Comparison of ENCODE assay signal across 1 cellular context in the genomic region with DNA sequence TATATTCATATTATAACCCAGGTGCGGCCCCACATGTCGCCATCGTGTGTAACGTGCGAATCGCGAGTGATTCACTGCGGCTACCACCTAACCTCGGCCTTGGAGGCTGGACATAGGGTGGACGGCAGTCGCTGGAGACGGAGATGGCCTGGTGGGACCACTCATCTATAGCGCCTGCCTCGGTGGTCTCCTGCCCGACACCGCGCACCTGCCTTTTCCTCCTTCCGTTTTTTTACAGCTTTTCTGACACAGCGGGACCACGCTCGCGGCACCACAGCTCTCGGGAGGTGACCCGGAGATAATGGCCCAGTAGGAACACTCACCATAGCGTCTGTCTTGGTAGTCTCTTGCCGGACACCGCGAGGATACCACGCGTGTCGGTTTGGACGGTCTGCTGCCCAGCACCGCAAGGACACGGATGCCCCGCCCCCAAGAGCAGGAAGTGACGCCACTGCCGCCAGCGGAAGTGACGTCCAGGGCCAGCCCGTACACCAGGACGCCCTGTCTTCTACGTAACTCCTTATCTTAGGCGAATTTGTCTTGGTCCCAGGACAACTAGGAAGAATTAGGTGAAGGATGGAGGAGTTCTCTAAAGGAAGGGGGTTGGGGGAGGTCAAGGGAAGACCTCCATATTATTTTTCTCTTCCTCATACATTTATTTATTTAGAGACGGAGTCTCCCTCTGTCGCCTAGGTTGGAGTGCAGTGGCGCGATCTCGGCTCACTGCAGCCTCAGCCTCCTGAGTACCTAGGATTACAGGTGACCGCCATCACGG.
A peak's percentile ranks its signal among the peaks of the same experiment; 100 is the strongest.
TF ChIP-seq lines count a peak whose summit lies in the region.

No MANE protein-coding gene starts in this region.

TF ChIP-seq in K562, 482 proteins besides CTCF, POLR2A, EP300 and RAD21 (continued from another document and continues in another):
- TF ChIP-seq, protein P1, sequence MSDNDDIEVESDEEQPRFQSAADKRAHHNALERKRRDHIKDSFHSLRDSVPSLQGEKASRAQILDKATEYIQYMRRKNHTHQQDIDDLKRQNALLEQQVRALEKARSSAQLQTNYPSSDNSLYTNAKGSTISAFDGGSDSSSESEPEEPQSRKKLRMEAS (CRISPR knock-in tag; IDR thresholded peaks at IDR 0.05) = peak; percentile 75
- TF ChIP-seq ZNF316 (IDR thresholded peaks at IDR 0.05) (no peak), NCOA2 (IDR thresholded peaks at IDR 0.05; ENCODE audit: partially characterized antibody in 2 of 2) (no peak), CXXC5 (CRISPR knock-in tag; IDR thresholded peaks at IDR 0.05) (peak; percentile 79), NFIX (CRISPR knock-in tag; IDR thresholded peaks at IDR 0.05; ENCODE audit: low read depth) (no peak), PCBP2 (IDR thresholded peaks at IDR 0.05; ENCODE audit: low read depth, low read length, poor library complexity, severe bottlenecking) (no peak), KHSRP (IDR thresholded peaks at IDR 0.05) (peak; percentile 48; the same call in 1 of the 2 replicates), CSDE1 (IDR thresholded peaks at IDR 0.05) (peak in 1 of 2 experiments; percentile 34; a peak in 1 of 4 replicates), POLR2G (IDR thresholded peaks at IDR 0.05; ENCODE audit: low read depth, low read length) (peak; percentile 87), MTA3 (IDR thresholded peaks at IDR 0.05; ENCODE audit: borderline replicate concordance) (peak; percentile 80; the same call in 1 of the 2 replicates), NR2F6 (CRISPR knock-in tag; IDR thresholded peaks at IDR 0.05) (no peak), SMARCC2 (IDR thresholded peaks at IDR 0.05; ENCODE audit: low read depth) (no peak), HMGN3 (IDR thresholded peaks at IDR 0.05; ENCODE audit: borderline replicate concordance, extremely low read depth, insufficient read length, low read depth, low read length) (peak; percentile 45), ETS2 (tag; IDR thresholded peaks at IDR 0.05; ENCODE audit: borderline replicate concordance, poor library complexity, severe bottlenecking) (no peak), RBBP5 (IDR thresholded peaks at IDR 0.05; ENCODE audit: borderline replicate concordance, insufficient read depth, low read length, poor library complexity, severe bottlenecking) (peak; percentile 57), TAF7 (tag; IDR thresholded peaks at IDR 0.05) (no peak), MTA1 (IDR thresholded peaks at IDR 0.05; ENCODE audit: borderline replicate concordance) (peak; percentile 94), CCNT2 (IDR thresholded peaks at IDR 0.05; ENCODE audit: borderline replicate concordance, extremely low read depth, insufficient read length, low read depth, low read length) (peak; percentile 31), GABPA (tag; conservative IDR thresholded peaks at IDR 0.05; ENCODE audit: low read depth) (peak; percentile 96), ESRRA (IDR thresholded peaks at IDR 0.05; ENCODE audit: borderline replicate concordance, low read depth) (peak; percentile 59; the same call in 1 of the 2 replicates), SRSF3 (IDR thresholded peaks at IDR 0.05; ENCODE audit: insufficient read depth, low read length) (no peak), NFE2L1 (tag; IDR thresholded peaks at IDR 0.05; ENCODE audit: borderline replicate concordance, low read depth) (no peak), ETV5 (CRISPR knock-in tag; IDR thresholded peaks at IDR 0.05; ENCODE audit: low read depth) (no peak), MYNN (IDR thresholded peaks at IDR 0.05) (peak; percentile 62; the same call in 1 of the 2 replicates), MYNN (CRISPR knock-in tag; IDR thresholded peaks at IDR 0.05) (no peak), TBP (optimal IDR thresholded peaks at IDR 0.05; ENCODE audit: low read depth, low read length) (peak; percentile 64), RBFOX2 (IDR thresholded peaks at IDR 0.05; ENCODE audit: low read depth, low read length) (peak; percentile 86), POLR2B (IDR thresholded peaks at IDR 0.05; ENCODE audit: low read depth, partially characterized antibody) (peak; percentile 70), SUPT5H (IDR thresholded peaks at IDR 0.05) (peak; percentile 90), FOXP1 (CRISPR knock-in tag; IDR thresholded peaks at IDR 0.05) (no peak), HDAC2 (IDR thresholded peaks at IDR 0.05) (peak; percentile 45; the same call in 1 of the 2 replicates), EP400 (IDR thresholded peaks at IDR 0.05) (peak; percentile 81), ETV1 (tag; conservative IDR thresholded peaks at IDR 0.05; ENCODE audit: low read depth) (0 out of 2 replicates have a peak, but pooled peaks have one; percentile 16), POLR2AphosphoS2 (IDR thresholded peaks at IDR 0.05; ENCODE audit: low read length) (peak; percentile 79; the same call in 1 of the 2 replicates), NRF1 (conservative IDR thresholded peaks at IDR 0.05 in 1 of 2, IDR thresholded peaks at IDR 0.05 in 1 of 2) (peak in 1 of 2 experiments; percentile 38; a peak in 2 of 4 replicates), JUND (IDR thresholded peaks at IDR 0.05; ENCODE audit: borderline replicate concordance, low read depth, low read length) (peak; percentile 70), JUND (tag; IDR thresholded peaks at IDR 0.05; ENCODE audit: borderline replicate concordance, low read depth, low read length) (peak; percentile 63; the same call in 1 of the 3 replicates)
- TF ChIP-seq, protein P2, sequence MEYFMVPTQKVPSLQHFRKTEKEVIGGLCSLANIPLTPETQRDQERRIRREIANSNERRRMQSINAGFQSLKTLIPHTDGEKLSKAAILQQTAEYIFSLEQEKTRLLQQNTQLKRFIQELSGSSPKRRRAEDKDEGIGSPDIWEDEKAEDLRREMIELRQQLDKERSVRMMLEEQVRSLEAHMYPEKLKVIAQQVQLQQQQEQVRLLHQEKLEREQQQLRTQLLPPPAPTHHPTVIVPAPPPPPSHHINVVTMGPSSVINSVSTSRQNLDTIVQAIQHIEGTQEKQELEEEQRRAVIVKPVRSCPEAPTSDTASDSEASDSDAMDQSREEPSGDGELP (CRISPR knock-in tag; IDR thresholded peaks at IDR 0.05; ENCODE audit: borderline replicate concordance) = peak; percentile 53; the same call in 1 of the 2 replicates
- TF ChIP-seq, protein P3, sequence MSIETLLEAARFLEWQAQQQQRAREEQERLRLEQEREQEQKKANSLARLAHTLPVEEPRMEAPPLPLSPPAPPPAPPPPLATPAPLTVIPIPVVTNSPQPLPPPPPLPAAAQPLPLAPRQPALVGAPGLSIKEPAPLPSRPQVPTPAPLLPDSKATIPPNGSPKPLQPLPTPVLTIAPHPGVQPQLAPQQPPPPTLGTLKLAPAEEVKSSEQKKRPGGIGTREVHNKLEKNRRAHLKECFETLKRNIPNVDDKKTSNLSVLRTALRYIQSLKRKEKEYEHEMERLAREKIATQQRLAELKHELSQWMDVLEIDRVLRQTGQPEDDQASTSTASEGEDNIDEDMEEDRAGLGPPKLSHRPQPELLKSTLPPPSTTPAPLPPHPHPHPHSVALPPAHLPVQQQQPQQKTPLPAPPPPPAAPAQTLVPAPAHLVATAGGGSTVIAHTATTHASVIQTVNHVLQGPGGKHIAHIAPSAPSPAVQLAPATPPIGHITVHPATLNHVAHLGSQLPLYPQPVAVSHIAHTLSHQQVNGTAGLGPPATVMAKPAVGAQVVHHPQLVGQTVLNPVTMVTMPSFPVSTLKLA (conservative IDR thresholded peaks at IDR 0.05) = peak; percentile 73 to 85
- TF ChIP-seq, protein P4, sequence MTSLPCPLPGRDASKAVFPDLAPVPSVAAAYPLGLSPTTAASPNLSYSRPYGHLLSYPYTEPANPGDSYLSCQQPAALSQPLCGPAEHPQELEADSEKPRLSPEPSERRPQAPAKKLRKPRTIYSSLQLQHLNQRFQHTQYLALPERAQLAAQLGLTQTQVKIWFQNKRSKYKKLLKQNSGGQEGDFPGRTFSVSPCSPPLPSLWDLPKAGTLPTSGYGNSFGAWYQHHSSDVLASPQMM (CRISPR knock-in tag; IDR thresholded peaks at IDR 0.05) = no peak
- TF ChIP-seq, protein P5, sequence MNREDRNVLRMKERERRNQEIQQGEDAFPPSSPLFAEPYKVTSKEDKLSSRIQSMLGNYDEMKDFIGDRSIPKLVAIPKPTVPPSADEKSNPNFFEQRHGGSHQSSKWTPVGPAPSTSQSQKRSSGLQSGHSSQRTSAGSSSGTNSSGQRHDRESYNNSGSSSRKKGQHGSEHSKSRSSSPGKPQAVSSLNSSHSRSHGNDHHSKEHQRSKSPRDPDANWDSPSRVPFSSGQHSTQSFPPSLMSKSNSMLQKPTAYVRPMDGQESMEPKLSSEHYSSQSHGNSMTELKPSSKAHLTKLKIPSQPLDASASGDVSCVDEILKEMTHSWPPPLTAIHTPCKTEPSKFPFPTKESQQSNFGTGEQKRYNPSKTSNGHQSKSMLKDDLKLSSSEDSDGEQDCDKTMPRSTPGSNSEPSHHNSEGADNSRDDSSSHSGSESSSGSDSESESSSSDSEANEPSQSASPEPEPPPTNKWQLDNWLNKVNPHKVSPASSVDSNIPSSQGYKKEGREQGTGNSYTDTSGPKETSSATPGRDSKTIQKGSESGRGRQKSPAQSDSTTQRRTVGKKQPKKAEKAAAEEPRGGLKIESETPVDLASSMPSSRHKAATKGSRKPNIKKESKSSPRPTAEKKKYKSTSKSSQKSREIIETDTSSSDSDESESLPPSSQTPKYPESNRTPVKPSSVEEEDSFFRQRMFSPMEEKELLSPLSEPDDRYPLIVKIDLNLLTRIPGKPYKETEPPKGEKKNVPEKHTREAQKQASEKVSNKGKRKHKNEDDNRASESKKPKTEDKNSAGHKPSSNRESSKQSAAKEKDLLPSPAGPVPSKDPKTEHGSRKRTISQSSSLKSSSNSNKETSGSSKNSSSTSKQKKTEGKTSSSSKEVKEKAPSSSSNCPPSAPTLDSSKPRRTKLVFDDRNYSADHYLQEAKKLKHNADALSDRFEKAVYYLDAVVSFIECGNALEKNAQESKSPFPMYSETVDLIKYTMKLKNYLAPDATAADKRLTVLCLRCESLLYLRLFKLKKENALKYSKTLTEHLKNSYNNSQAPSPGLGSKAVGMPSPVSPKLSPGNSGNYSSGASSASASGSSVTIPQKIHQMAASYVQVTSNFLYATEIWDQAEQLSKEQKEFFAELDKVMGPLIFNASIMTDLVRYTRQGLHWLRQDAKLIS (CRISPR knock-in tag; IDR thresholded peaks at IDR 0.05) = no peak
- TF ChIP-seq, protein P6, sequence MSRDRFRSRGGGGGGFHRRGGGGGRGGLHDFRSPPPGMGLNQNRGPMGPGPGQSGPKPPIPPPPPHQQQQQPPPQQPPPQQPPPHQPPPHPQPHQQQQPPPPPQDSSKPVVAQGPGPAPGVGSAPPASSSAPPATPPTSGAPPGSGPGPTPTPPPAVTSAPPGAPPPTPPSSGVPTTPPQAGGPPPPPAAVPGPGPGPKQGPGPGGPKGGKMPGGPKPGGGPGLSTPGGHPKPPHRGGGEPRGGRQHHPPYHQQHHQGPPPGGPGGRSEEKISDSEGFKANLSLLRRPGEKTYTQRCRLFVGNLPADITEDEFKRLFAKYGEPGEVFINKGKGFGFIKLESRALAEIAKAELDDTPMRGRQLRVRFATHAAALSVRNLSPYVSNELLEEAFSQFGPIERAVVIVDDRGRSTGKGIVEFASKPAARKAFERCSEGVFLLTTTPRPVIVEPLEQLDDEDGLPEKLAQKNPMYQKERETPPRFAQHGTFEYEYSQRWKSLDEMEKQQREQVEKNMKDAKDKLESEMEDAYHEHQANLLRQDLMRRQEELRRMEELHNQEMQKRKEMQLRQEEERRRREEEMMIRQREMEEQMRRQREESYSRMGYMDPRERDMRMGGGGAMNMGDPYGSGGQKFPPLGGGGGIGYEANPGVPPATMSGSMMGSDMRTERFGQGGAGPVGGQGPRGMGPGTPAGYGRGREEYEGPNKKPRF (IDR thresholded peaks at IDR 0.05; ENCODE audit: low read depth, low read length) = no peak
- TF ChIP-seq, protein P7, sequence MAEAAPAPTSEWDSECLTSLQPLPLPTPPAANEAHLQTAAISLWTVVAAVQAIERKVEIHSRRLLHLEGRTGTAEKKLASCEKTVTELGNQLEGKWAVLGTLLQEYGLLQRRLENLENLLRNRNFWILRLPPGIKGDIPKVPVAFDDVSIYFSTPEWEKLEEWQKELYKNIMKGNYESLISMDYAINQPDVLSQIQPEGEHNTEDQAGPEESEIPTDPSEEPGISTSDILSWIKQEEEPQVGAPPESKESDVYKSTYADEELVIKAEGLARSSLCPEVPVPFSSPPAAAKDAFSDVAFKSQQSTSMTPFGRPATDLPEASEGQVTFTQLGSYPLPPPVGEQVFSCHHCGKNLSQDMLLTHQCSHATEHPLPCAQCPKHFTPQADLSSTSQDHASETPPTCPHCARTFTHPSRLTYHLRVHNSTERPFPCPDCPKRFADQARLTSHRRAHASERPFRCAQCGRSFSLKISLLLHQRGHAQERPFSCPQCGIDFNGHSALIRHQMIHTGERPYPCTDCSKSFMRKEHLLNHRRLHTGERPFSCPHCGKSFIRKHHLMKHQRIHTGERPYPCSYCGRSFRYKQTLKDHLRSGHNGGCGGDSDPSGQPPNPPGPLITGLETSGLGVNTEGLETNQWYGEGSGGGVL (CRISPR knock-in tag; IDR thresholded peaks at IDR 0.05) = no peak
- TF ChIP-seq, protein P8, sequence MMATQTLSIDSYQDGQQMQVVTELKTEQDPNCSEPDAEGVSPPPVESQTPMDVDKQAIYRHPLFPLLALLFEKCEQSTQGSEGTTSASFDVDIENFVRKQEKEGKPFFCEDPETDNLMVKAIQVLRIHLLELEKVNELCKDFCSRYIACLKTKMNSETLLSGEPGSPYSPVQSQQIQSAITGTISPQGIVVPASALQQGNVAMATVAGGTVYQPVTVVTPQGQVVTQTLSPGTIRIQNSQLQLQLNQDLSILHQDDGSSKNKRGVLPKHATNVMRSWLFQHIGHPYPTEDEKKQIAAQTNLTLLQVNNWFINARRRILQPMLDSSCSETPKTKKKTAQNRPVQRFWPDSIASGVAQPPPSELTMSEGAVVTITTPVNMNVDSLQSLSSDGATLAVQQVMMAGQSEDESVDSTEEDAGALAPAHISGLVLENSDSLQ (IDR thresholded peaks at IDR 0.05) = peak; percentile 65
- TF ChIP-seq, protein P9, sequence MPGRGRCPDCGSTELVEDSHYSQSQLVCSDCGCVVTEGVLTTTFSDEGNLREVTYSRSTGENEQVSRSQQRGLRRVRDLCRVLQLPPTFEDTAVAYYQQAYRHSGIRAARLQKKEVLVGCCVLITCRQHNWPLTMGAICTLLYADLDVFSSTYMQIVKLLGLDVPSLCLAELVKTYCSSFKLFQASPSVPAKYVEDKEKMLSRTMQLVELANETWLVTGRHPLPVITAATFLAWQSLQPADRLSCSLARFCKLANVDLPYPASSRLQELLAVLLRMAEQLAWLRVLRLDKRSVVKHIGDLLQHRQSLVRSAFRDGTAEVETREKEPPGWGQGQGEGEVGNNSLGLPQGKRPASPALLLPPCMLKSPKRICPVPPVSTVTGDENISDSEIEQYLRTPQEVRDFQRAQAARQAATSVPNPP (IDR thresholded peaks at IDR 0.05; ENCODE audit: borderline replicate concordance, insufficient read depth, insufficient read length) = no peak
